ENCODE assay signal across 9 cellular contexts in genomic region chr2:116510117-116510671, GRCh38.
DNase-seq lines count a peak whose midpoint lies in the region; ATAC-seq and TF ChIP-seq lines count a peak whose summit lies in the region.
"Had no signal": no experiment of that assay in that cellular context is flagged by ENCODE, and none has a peak within 500 bp of the region (broad histone marks: within the 10 kb centered on the region; RNA-seq: fewer than 3 reads in every experiment).

No MANE protein-coding gene starts in this region.

- DNase-seq in A673 (ENCODE audit: low spot score) (peak; percentile 10), HAP-1 (ENCODE audit: low spot score in 2 of 2) (peak; percentile 64 to 71), NCI-H82 (lab: John Stamatoyannopoulos, UW) (peak; percentile 51), epithelial cell of proximal tubule (ENCODE audit: low read depth) (no peak), AG08395 (ENCODE audit: low spot score) (no peak)
- DNase-seq: amniotic stem cell had no signal

- POLR2A ChIA-PET in A673 (lab: Charles Lee; ENCODE audit: low non-redundant PET): no interaction called here

- H3K36me3 ChIP-seq in A673 (ENCODE audit: insufficient read depth, low read length, poor library complexity, severe bottlenecking): no peaks in the 10 kb centered on the region
- H3K36me3 ChIP-seq in HAP-1 (replicated peaks): no peaks in the 10 kb centered on the region

- H3K9me3 ChIP-seq in A673 (ENCODE audit: low read depth, low read length, poor library complexity, severe bottlenecking): peaks cover 4% of the 10 kb centered on the region
- H3K9me3 ChIP-seq in HAP-1: no peaks in the 10 kb centered on the region

- no peak for ATAC-seq in GM18870 (IDR thresholded peaks at IDR 0.05; ENCODE audit: unreplicated experiment)
- no peak for ATAC-seq in HG02763 (IDR thresholded peaks at IDR 0.05; ENCODE audit: unreplicated experiment)
- ATAC-seq in HG03108 (IDR thresholded peaks at IDR 0.05; ENCODE audit: unreplicated experiment): no peak

- no TSS peak for BruUV-seq in A673 (replicated peaks; lab: Mats Ljungman, UMichigan)

- H3K27ac ChIP-seq in A673 (ENCODE audit: low read depth, low read length, poor library complexity, severe bottlenecking): no peak overlapping the region

- peak; percentile 47 for TF ChIP-seq CTCF in A673 (conservative IDR thresholded peaks at IDR 0.05; ENCODE audit: low read depth, low read length)
- TF ChIP-seq CTCF in epithelial cell of proximal tubule (conservative IDR thresholded peaks at IDR 0.05; ENCODE audit: low read depth, low read length): peak; percentile 54

- in situ Hi-C loops in HAP-1 (cut with MboI; ENCODE audit: low sequenced_read_pairs): no loop called here

- intact Hi-C loops in A673 (cut with micrococcal nuclease; ENCODE audit: unreplicated experiment): no loop called here

- CTCF ChIA-PET in A673 (lab: Charles Lee): no interaction called here

- H3K4me1 ChIP-seq in A673 (ENCODE audit: insufficient read depth, low read length, poor library complexity, severe bottlenecking) (no peaks in the 10 kb centered on the region), HAP-1 (no peaks in the 10 kb centered on the region)

- H3K27me3 ChIP-seq in A673 (replicated peaks; ENCODE audit: insufficient read depth, low read depth, low read length, poor library complexity) (no peaks in the 10 kb centered on the region), HAP-1 (ENCODE audit: low read depth) (no peaks in the 10 kb centered on the region)

- no peak overlapping the region for H3K4me3 ChIP-seq in A673 (ENCODE audit: low read depth, low read length, poor library complexity, severe bottlenecking)
- H3K4me3 ChIP-seq in HAP-1: no peak overlapping the region
- H3K4me3 ChIP-seq in epithelial cell of proximal tubule (ENCODE audit: low read depth, low read length): no peak overlapping the region

Comparison
In these comparisons a context has a peak if more than half of its experiments do, and no peak if none do; other contexts are left out.
1. DNase-seq: peak in A673 (single experiment), HAP-1 (2 of 2) and NCI-H82 (single experiment); none in epithelial cell of proximal tubule (single experiment) and AG08395 (single experiment).